9 cellular contexts compared by ENCODE assay signal in genomic region chr17:74429604-74430384, GRCh38. TPM values are rescaled to one million over a fixed set of nuclear protein-coding genes. Genes with fewer than 3 reads are reported as not detected.
DNase-seq lines count a peak whose midpoint lies in the region; ATAC-seq and TF ChIP-seq lines count a peak whose summit lies in the region.
"Had no signal": no experiment of that assay in that cellular context is flagged by ENCODE, and none has a peak within 500 bp of the region (broad histone marks: within the 10 kb centered on the region; RNA-seq: fewer than 3 reads in every experiment).

No MANE protein-coding gene starts in this region.

- no peaks in the 10 kb centered on the region for H3K27me3 Mint-ChIP-seq in progenitor cell of endocrine pancreas
- H3K27me3 Mint-ChIP-seq in activated T-helper 2 cell treated with anti-CD3 and anti-CD28 coated beads, Interferon-gamma antibody, Interleukin-2, Interleukin-4, amounts not matched to agents 10 μg/mL and 5 μg/mL and 100 μg/mL, durations not matched to agents 14 hours and 24 hours and 36 hours (ENCODE audit: low read depth) = peaks cover 53% of the 10 kb centered on the region

- H3K9me3 Mint-ChIP-seq in progenitor cell of endocrine pancreas (ENCODE audit: low read depth) = no peaks in the 10 kb centered on the region
- no peaks in the 10 kb centered on the region for H3K9me3 Mint-ChIP-seq in activated T-helper 2 cell treated with anti-CD3 and anti-CD28 coated beads, Interferon-gamma antibody, Interleukin-2, Interleukin-4, amounts not matched to agents 10 μg/mL and 5 μg/mL and 100 μg/mL, durations not matched to agents 14 hours and 24 hours and 36 hours
- H3K9me3 Mint-ChIP-seq: activated naive CD4-positive, alpha-beta T cell treated with anti-CD3 and anti-CD28 coated beads, Interleukin-2, amount 50 U/mL, for 72 hours had no signal

- peak overlapping the region; percentile 90 for H3K4me3 Mint-ChIP-seq in progenitor cell of endocrine pancreas (ENCODE audit: low read depth)
- H3K4me3 Mint-ChIP-seq in activated T-helper 2 cell treated with anti-CD3 and anti-CD28 coated beads, Interferon-gamma antibody, Interleukin-2, Interleukin-4, amounts not matched to agents 10 μg/mL and 5 μg/mL and 100 μg/mL, durations not matched to agents 14 hours and 24 hours and 36 hours (ENCODE audit: low read depth) = no peak overlapping the region

- peaks cover 46% of the 10 kb centered on the region for H3K4me1 Mint-ChIP-seq in progenitor cell of endocrine pancreas (ENCODE audit: low read depth)
- no peaks in the 10 kb centered on the region for H3K4me1 Mint-ChIP-seq in activated T-helper 2 cell treated with anti-CD3 and anti-CD28 coated beads, Interferon-gamma antibody, Interleukin-2, Interleukin-4, amounts not matched to agents 10 μg/mL and 5 μg/mL and 100 μg/mL, durations not matched to agents 14 hours and 24 hours and 36 hours (ENCODE audit: low read depth)

- H3K4me3 ChIP-seq in NB4 (ENCODE audit: low read depth, low read length) (no peak overlapping the region), fibroblast of pulmonary artery (replicated peaks; ENCODE audit: low read depth, low read length) (peak overlapping the region; percentile 59)

- TF ChIP-seq POLR2A in NB4 (IDR thresholded peaks at IDR 0.05; ENCODE audit: extremely low read depth, insufficient read length) = no peak

- DNase-seq in NB4 (ENCODE audit: low read depth) (peak; percentile 49), fibroblast of pulmonary artery (ENCODE audit: low read depth) (peak; percentile 9), progenitor cell of endocrine pancreas (ENCODE audit: low spot score, unreplicated experiment) (no peak), GM20000 (ENCODE audit: low spot score) (no peak)
- DNase-seq in activated T-helper 2 cell treated with anti-CD3 and anti-CD28 coated beads, Interferon-gamma antibody, Interleukin-2, Interleukin-4, amounts not matched to agents 10 μg/mL and 5 μg/mL and 100 μg/mL, durations not matched to agents 14 hours and 24 hours and 36 hours (ENCODE audit: low spot score) = no peak
- DNase-seq in activated CD4-positive, alpha-beta T cell treated with anti-CD3 and anti-CD28 coated beads for 4 hours = no peak

- H3K27ac Mint-ChIP-seq in progenitor cell of endocrine pancreas = peak overlapping the region; percentile 100
- H3K27ac Mint-ChIP-seq in activated T-helper 2 cell treated with anti-CD3 and anti-CD28 coated beads, Interferon-gamma antibody, Interleukin-2, Interleukin-4, amounts not matched to agents 10 μg/mL and 5 μg/mL and 100 μg/mL, durations not matched to agents 14 hours and 24 hours and 36 hours = no peak overlapping the region
- H3K27ac Mint-ChIP-seq: activated naive CD4-positive, alpha-beta T cell treated with anti-CD3 and anti-CD28 coated beads, Interleukin-2, amount 50 U/mL, for 72 hours had no signal

- TF ChIP-seq CTCF in NB4 (IDR thresholded peaks at IDR 0.05; ENCODE audit: low read depth, low read length) (no peak), fibroblast of pulmonary artery (IDR thresholded peaks at IDR 0.05; ENCODE audit: low read length, missing control alignments) (no peak), progenitor cell of endocrine pancreas (IDR thresholded peaks at IDR 0.05; ENCODE audit: unreplicated experiment) (no peak), GM20000 (IDR thresholded peaks at IDR 0.05; ENCODE audit: extremely low read depth, missing control alignments) (no peak)

- peak; percentile 3 for ATAC-seq in GM18861 (IDR thresholded peaks at IDR 0.05; ENCODE audit: unreplicated experiment)
- no peak for ATAC-seq in HG03469 (IDR thresholded peaks at IDR 0.05; ENCODE audit: unreplicated experiment)

- H3K36me3 Mint-ChIP-seq in progenitor cell of endocrine pancreas (ENCODE audit: insufficient read depth) = no peaks in the 10 kb centered on the region
- no peaks in the 10 kb centered on the region for H3K36me3 Mint-ChIP-seq in activated T-helper 2 cell treated with anti-CD3 and anti-CD28 coated beads, Interferon-gamma antibody, Interleukin-2, Interleukin-4, amounts not matched to agents 10 μg/mL and 5 μg/mL and 100 μg/mL, durations not matched to agents 14 hours and 24 hours and 36 hours (ENCODE audit: low read depth)
- H3K36me3 Mint-ChIP-seq: activated naive CD4-positive, alpha-beta T cell treated with anti-CD3 and anti-CD28 coated beads, Interleukin-2, amount 50 U/mL, for 72 hours had no signal

- intact Hi-C loops in activated T-helper 2 cell treated with anti-CD3 and anti-CD28 coated beads, Interferon-gamma antibody, Interleukin-2, Interleukin-4, amounts not matched to agents 10 μg/mL and 5 μg/mL and 100 μg/mL, durations not matched to agents 14 hours and 24 hours and 36 hours (cut with micrococcal nuclease) = no loop called here

RNA-seq across cellular contexts. Expression of gene GPRC5C, which starts 2.1 kb away (rescaled TPM):
- total RNA-seq in progenitor cell of endocrine pancreas = 182 and 207 TPM in 2 replicates
- 0.44 and 0.89 TPM in 2 replicates for total RNA-seq in activated T-helper 2 cell treated with anti-CD3 and anti-CD28 coated beads, Interferon-gamma antibody, Interleukin-2, Interleukin-4, amounts not matched to agents 10 μg/mL and 5 μg/mL and 100 μg/mL, durations not matched to agents 14 hours and 24 hours and 36 hours

RNA-seq across cellular contexts. Expression of gene CD300A, which starts 36.6 kb away (rescaled TPM):
- 3.9 and 4.5 TPM in 2 replicates for total RNA-seq in progenitor cell of endocrine pancreas
- total RNA-seq in activated T-helper 2 cell treated with anti-CD3 and anti-CD28 coated beads, Interferon-gamma antibody, Interleukin-2, Interleukin-4, amounts not matched to agents 10 μg/mL and 5 μg/mL and 100 μg/mL, durations not matched to agents 14 hours and 24 hours and 36 hours = 16.6 and 16.7 TPM in 2 replicates

Comparison
In these comparisons a context has a peak if more than half of its experiments do, and no peak if none do; other contexts are left out.
1. DNase-seq: peak in NB4 (single experiment) and fibroblast of pulmonary artery (single experiment); none in progenitor cell of endocrine pancreas (single experiment), GM20000 (single experiment), activated T-helper 2 cell treated with anti-CD3 and anti-CD28 coated beads, Interferon-gamma antibody, Interleukin-2, Interleukin-4, amounts not matched to agents 10 μg/mL and 5 μg/mL and 100 μg/mL, durations not matched to agents 14 hours and 24 hours and 36 hours (single experiment) and activated CD4-positive, alpha-beta T cell treated with anti-CD3 and anti-CD28 coated beads for 4 hours (0 of 2).
2. RNA of gene GPRC5C, which starts 2.1 kb away (total RNA-seq): 182 to 207 TPM in progenitor cell of endocrine pancreas; 0.44 to 0.89 TPM in activated T-helper 2 cell treated with anti-CD3 and anti-CD28 coated beads, Interferon-gamma antibody, Interleukin-2, Interleukin-4, amounts not matched to agents 10 μg/mL and 5 μg/mL and 100 μg/mL, durations not matched to agents 14 hours and 24 hours and 36 hours; every median in the first group is over 10 times any median in the second.